ENCODE assay signal across 8 cellular contexts in genomic region chr12:124786065-124786964, GRCh38.
A peak's percentile ranks its signal among the peaks of the same experiment; 100 is the strongest.
DNase-seq lines count a peak whose midpoint lies in the region; ATAC-seq and TF ChIP-seq lines count a peak whose summit lies in the region.

No MANE protein-coding gene starts in this region.

- no peaks in the 10 kb centered on the region for H3K9me3 ChIP-seq in IMR-90 (ENCODE audit: control insufficient read depth, insufficient read depth, low read length)
- no peaks in the 10 kb centered on the region for H3K9me3 ChIP-seq in mammary epithelial cell (replicated peaks; ENCODE audit: insufficient read depth, low read length)
- no peaks in the 10 kb centered on the region for H3K9me3 ChIP-seq in iPS-18a (ENCODE audit: control insufficient read depth, low read depth, low read length)
- no peaks in the 10 kb centered on the region for H3K9me3 ChIP-seq in skeletal muscle tissue (ENCODE audit: control insufficient read depth in 3 of 3, low read length in 3 of 3)

- peak overlapping the region; percentile 17; the same call in 1 of the 2 replicates for H2AK5ac ChIP-seq in IMR-90 (ENCODE audit: low read depth, low read length)

- H3K27me3 ChIP-seq in IMR-90 (ENCODE audit: control insufficient read depth, insufficient read depth, low read length), result no peaks in the 10 kb centered on the region
- H3K27me3 ChIP-seq in mammary epithelial cell (ENCODE audit: insufficient read depth, low read length), result no peaks in the 10 kb centered on the region
- H3K27me3 ChIP-seq in iPS-18a (ENCODE audit: control insufficient read depth, insufficient read depth, low read length), result no peaks in the 10 kb centered on the region
- H3K27me3 ChIP-seq in skeletal muscle tissue (ENCODE audit: control insufficient read depth in 3 of 3, insufficient read depth in 3 of 3, low read length in 3 of 3), result no peaks in the 10 kb centered on the region

- no peak overlapping the region for H3K23ac ChIP-seq in IMR-90 (ENCODE audit: low read depth, low read length)

- peak overlapping the region; percentile 97 for H3K14ac ChIP-seq in IMR-90 (replicated peaks; ENCODE audit: low read depth, low read length)

- no peak overlapping the region for H2BK120ac ChIP-seq in IMR-90 (ENCODE audit: low read depth, low read length)

- peak overlapping the region; percentile 94 for H3K4ac ChIP-seq in IMR-90 (ENCODE audit: low read depth, low read length)

- peaks cover 5% of the 10 kb centered on the region; the same call in 1 of the 2 replicates for H3K9me1 ChIP-seq in IMR-90 (ENCODE audit: insufficient read depth, low read length)

- H3K4me3 Mint-ChIP-seq in stimulated activated memory B cell treated with anti-CD40 and anti-IgM and Interleukin-4, amounts not matched to agents 10 μg/mL and 1 μg/mL and 100 μg/mL, for 72 hours, result no peak overlapping the region

- peak overlapping the region; percentile 39 for H2AK9ac ChIP-seq in IMR-90 (replicated peaks; ENCODE audit: low read depth, low read length, poor library complexity)

- no peak overlapping the region for H2BK15ac ChIP-seq in IMR-90 (ENCODE audit: low read depth, low read length)

- H3K36me3 Mint-ChIP-seq in stimulated activated memory B cell treated with anti-CD40 and anti-IgM and Interleukin-4, amounts not matched to agents 10 μg/mL and 1 μg/mL and 100 μg/mL, for 72 hours, result peaks cover 64% of the 10 kb centered on the region

- H3K36me3 ChIP-seq in IMR-90 (ENCODE audit: control insufficient read depth, insufficient read depth, low read length) (no peaks in the 10 kb centered on the region), mammary epithelial cell (ENCODE audit: insufficient read depth, low read length) (peaks cover 24% of the 10 kb centered on the region), iPS-18a (ENCODE audit: control insufficient read depth, low read depth, low read length) (no peaks in the 10 kb centered on the region), skeletal muscle tissue (ENCODE audit: control insufficient read depth in 3 of 3, insufficient read depth in 3 of 3, low read length in 3 of 3) (peaks cover 7 to 18% (median 12%) of the 10 kb centered on the region in 3 donors)

- H3K18ac ChIP-seq in IMR-90 (ENCODE audit: low read depth, low read length), result peak overlapping the region; percentile 94

- in situ Hi-C loops in IMR-90 (cut with MboI; ENCODE audit: low sequenced_read_pairs), result no loop called here
- in situ Hi-C loops in mammary epithelial cell (cut with MboI; ENCODE audit: low sequenced_read_pairs in 2 of 2), result no loop called here

- DNase-seq in IMR-90 (peak; percentile 91), mammary epithelial cell (peak; percentile 53), HUDEP-2 (lab: John Stamatoyannopoulos, UW; ENCODE audit: unreplicated experiment in 76 of 76) (no peak)
- no peak for DNase-seq in activated CD4-positive, CD25-positive, alpha-beta regulatory T cell (lab: John Stamatoyannopoulos, UW)
- DNase-seq in activated CD4-positive, CD25-positive, alpha-beta regulatory T cell treated with anti-CD3 and anti-CD28 coated beads, Interleukin-2, amount 50 U/mL, for 72 hours, result no peak

- H2BK20ac ChIP-seq in IMR-90 (ENCODE audit: low read depth, low read length), result no peak overlapping the region

- H3K79me1 ChIP-seq in IMR-90 (ENCODE audit: low read depth in 1 of 2, low read length in 2 of 2), result no peaks in the 10 kb centered on the region

- H3K9me3 Mint-ChIP-seq in stimulated activated memory B cell treated with anti-CD40 and anti-IgM and Interleukin-4, amounts not matched to agents 10 μg/mL and 1 μg/mL and 100 μg/mL, for 72 hours, result no peaks in the 10 kb centered on the region

- H4K91ac ChIP-seq in IMR-90 (ENCODE audit: insufficient read depth, low read depth, low read length), result peak overlapping the region; percentile 82

- peak overlapping the region; percentile 62 for H3K4me3 ChIP-seq in IMR-90 (ENCODE audit: insufficient read depth, low read depth, low read length)
- no peak overlapping the region for H3K4me3 ChIP-seq in mammary epithelial cell (replicated peaks in 1 of 3; ENCODE audit: insufficient read depth in 1 of 3, low read depth in 2 of 3, low read length in 3 of 3)
- H3K4me3 ChIP-seq in iPS-18a (ENCODE audit: low read length), result peak overlapping the region; percentile 44
- H3K4me3 ChIP-seq in skeletal muscle tissue (ENCODE audit: low read length in 3 of 3), result peak overlapping the region; percentile 55 to 67 (median 65)

- peak overlapping the region; percentile 77; the same call in 1 of the 2 replicates for H3K56ac ChIP-seq in IMR-90 (ENCODE audit: extremely low read depth, insufficient read depth, low read length)

- dilution Hi-C loops in IMR-90 (cut with HindIII; ENCODE audit: low sequenced_read_pairs, unreplicated experiment), result no loop called here
- dilution Hi-C loops in mammary epithelial cell (cut with HindIII; ENCODE audit: low sequenced_read_pairs), result loop anchor here (5.0 kb wide), 2 partner anchors 81 to 99 kb away; no protein-coding TSS in a partner anchor

- BruUV-seq in IMR-90 (replicated peaks; lab: Mats Ljungman, UMichigan), result no TSS peak
- BruUV-seq in mammary epithelial cell (replicated peaks; lab: Mats Ljungman, UMichigan), result no TSS peak

- H3K9ac ChIP-seq in IMR-90 (ENCODE audit: low read depth, low read length), result peak overlapping the region; percentile 89
- no peak overlapping the region for H3K9ac ChIP-seq in mammary epithelial cell (ENCODE audit: insufficient read depth, low read length)
- H3K9ac ChIP-seq in iPS-18a (ENCODE audit: low read length), result peak overlapping the region; percentile 32
- peak overlapping the region in 1 of 3 donors; percentile 45 for H3K9ac ChIP-seq in skeletal muscle tissue (ENCODE audit: low read depth in 1 of 3, low read length in 3 of 3)

- H3K27me3 Mint-ChIP-seq in stimulated activated memory B cell treated with anti-CD40 and anti-IgM and Interleukin-4, amounts not matched to agents 10 μg/mL and 1 μg/mL and 100 μg/mL, for 72 hours, result no peaks in the 10 kb centered on the region

- CTCF ChIA-PET in IMR-90 (lab: Yijun Ruan, JAX) (interaction anchor here (0.5 to 1.3 kb wide), 4 partner anchors 14 to 140 kb away, joined by 3 to 7 read pairs (median 3); no protein-coding TSS in a partner anchor), mammary epithelial cell (lab: Charles Lee; ENCODE audit: low non-redundant PET) (no interaction called here)

- H3K27ac ChIP-seq in IMR-90 (ENCODE audit: insufficient read depth, low read length) (peak overlapping the region; percentile 66), mammary epithelial cell (ENCODE audit: insufficient read depth, low read depth, low read length) (no peak overlapping the region), iPS-18a (ENCODE audit: low read length) (no peak overlapping the region), skeletal muscle tissue (ENCODE audit: low read depth, low read length) (no peak overlapping the region)

- H2BK5ac ChIP-seq in IMR-90 (ENCODE audit: low read depth, low read length, poor library complexity, severe bottlenecking), result peak overlapping the region; percentile 57

- no peaks in the 10 kb centered on the region for H4K20me1 ChIP-seq in IMR-90 (ENCODE audit: insufficient read depth, low read length)
- no peaks in the 10 kb centered on the region for H4K20me1 ChIP-seq in mammary epithelial cell (ENCODE audit: insufficient read depth, low read length)

- TF ChIP-seq CTCF in IMR-90 (conservative IDR thresholded peaks at IDR 0.05; ENCODE audit: low read depth, low read length) (no peak), mammary epithelial cell (conservative IDR thresholded peaks at IDR 0.05 in 1 of 2, IDR thresholded peaks at IDR 0.05 in 1 of 2; ENCODE audit: extremely low read depth in 1 of 2, insufficient read depth in 1 of 2, low read depth in 1 of 2, low read length in 2 of 2) (no peak)

- no peaks in the 10 kb centered on the region for H3K79me2 ChIP-seq in mammary epithelial cell (ENCODE audit: insufficient read depth, low read length)

- no peak for TF ChIP-seq RAD21 in IMR-90 (IDR thresholded peaks at IDR 0.05; ENCODE audit: low read length)

- peak overlapping the region; percentile 94 for H3K4me2 ChIP-seq in IMR-90 (ENCODE audit: low read depth, low read length)
- no peak overlapping the region for H3K4me2 ChIP-seq in mammary epithelial cell (ENCODE audit: insufficient read depth, low read depth, low read length)

- peak overlapping the region; percentile 85 for H2AFZ ChIP-seq in IMR-90 (replicated peaks; ENCODE audit: low read length, poor library complexity)
- H2AFZ ChIP-seq in mammary epithelial cell (ENCODE audit: low read depth, low read length), result no peak overlapping the region

- H3K4me1 ChIP-seq in IMR-90 (ENCODE audit: control insufficient read depth, insufficient read depth, low read length) (peaks cover 3% of the 10 kb centered on the region; the same call in 1 of the 2 replicates), mammary epithelial cell (ENCODE audit: insufficient read depth, low read length) (peaks cover 3% of the 10 kb centered on the region), iPS-18a (ENCODE audit: control insufficient read depth, low read depth, low read length) (no peaks in the 10 kb centered on the region), skeletal muscle tissue (ENCODE audit: control insufficient read depth in 3 of 3, insufficient read depth in 3 of 3, low read length in 3 of 3) (peaks cover 0 to 16% (median 3%) of the 10 kb centered on the region in 3 donors)

- peak overlapping the region; percentile 97 for H4K5ac ChIP-seq in IMR-90 (ENCODE audit: low read depth, low read length)

- intact Hi-C loops in IMR-90 (cut with micrococcal nuclease) (loop anchor here (5.0 kb wide), 1 partner anchor 111 kb away; no protein-coding TSS in a partner anchor), mammary epithelial cell (cut with micrococcal nuclease) (no loop called here)

- ATAC-seq in IMR-90 (ENCODE audit: low read depth), result peak; percentile 100
- ATAC-seq in stimulated activated memory B cell treated with anti-CD40 and anti-IgM and Interleukin-4, amounts not matched to agents 10 μg/mL and 1 μg/mL and 100 μg/mL, for 72 hours, result no peak

- no peak for TF ChIP-seq POLR2A in IMR-90 (IDR thresholded peaks at IDR 0.05; ENCODE audit: low read depth, low read length)

- 88% methylated on average over 13 of the region's 31 CpGs; no CpG with 5 or more reads in 1 of the 2 experiments for WGBS in IMR-90 (ENCODE audit: extremely low coverage in 2 of 2, insufficient read length in 1 of 2), 2 experiments
- 82% methylated on average over 27 of the region's 31 CpGs for WGBS in mammary epithelial cell (ENCODE audit: low coverage, missing lambda C conversion rate)

- peaks cover 9% of the 10 kb centered on the region for H3K4me1 Mint-ChIP-seq in stimulated activated memory B cell treated with anti-CD40 and anti-IgM and Interleukin-4, amounts not matched to agents 10 μg/mL and 1 μg/mL and 100 μg/mL, for 72 hours

- POLR2A ChIA-PET in IMR-90 (lab: Charles Lee; ENCODE audit: unreplicated experiment), result interaction anchor here (0.6 kb wide), 1 partner anchor 118 kb away, joined by 3 read pairs; no protein-coding TSS in a partner anchor

- H3K27ac Mint-ChIP-seq in stimulated activated memory B cell treated with anti-CD40 and anti-IgM and Interleukin-4, amounts not matched to agents 10 μg/mL and 1 μg/mL and 100 μg/mL, for 72 hours, result no peak overlapping the region

- peak overlapping the region; percentile 56 to 99 for H4K8ac ChIP-seq in IMR-90 (ENCODE audit: low read depth in 2 of 2, low read length in 2 of 2)

TF ChIP-seq in IMR-90, 13 proteins besides CTCF, POLR2A, EP300 and RAD21 (continues in another document):
- peak; percentile 39; the same call in 1 of the 2 replicates for TF ChIP-seq MAZ (IDR thresholded peaks at IDR 0.05; ENCODE audit: borderline replicate concordance, low read depth, low read length)
- TF ChIP-seq RFX5 (IDR thresholded peaks at IDR 0.05; ENCODE audit: low read depth, low read length), result no peak

Comparison
In these comparisons a context has a peak if more than half of its experiments do, and no peak if none do; other contexts are left out.
1. DNase-seq: peak in IMR-90 (single experiment) and mammary epithelial cell (single experiment); none in activated CD4-positive, CD25-positive, alpha-beta regulatory T cell (0 of 4), activated CD4-positive, CD25-positive, alpha-beta regulatory T cell treated with anti-CD3 and anti-CD28 coated beads, Interleukin-2, amount 50 U/mL, for 72 hours (single experiment) and HUDEP-2 (0 of 76).
2. H3K4me3 ChIP-seq: peak in IMR-90 (single experiment), iPS-18a (single experiment) and skeletal muscle tissue (3 of 3); none in mammary epithelial cell (0 of 3).